Comparison of ENCODE assay signal across 8 cellular contexts in genomic region chr21:46285761-46286667, GRCh38. TPM values are rescaled to one million over a fixed set of nuclear protein-coding genes. Genes with fewer than 3 reads are reported as not detected.
A peak's percentile ranks its signal among the peaks of the same experiment; 100 is the strongest.
DNase-seq lines count a peak whose midpoint lies in the region; ATAC-seq and TF ChIP-seq lines count a peak whose summit lies in the region.

YBEY (plus strand) TSS chr21:46286342; CDS start chr21:46286914, 572 bp downstream.

- peak within 1 kb of the TSS; percentile 97 to 100 (median 98) for H3K27ac Mint-ChIP-seq in brain

- peak within 1 kb of the TSS; percentile 95 to 99 (median 98) for H3K4me3 Mint-ChIP-seq in brain

- DNase-seq in A172 (ENCODE audit: low spot score) (peak; percentile 82), NCI-H2107 (lab: John Stamatoyannopoulos, UW) (peak; percentile 91), UCSD-AML1 (lab: John Stamatoyannopoulos, UW; ENCODE audit: unreplicated experiment) (peak; percentile 91), skeletal muscle cell (ENCODE audit: low read depth) (peak; percentile 78)

- TF ChIP-seq CTCF in brain (conservative IDR thresholded peaks at IDR 0.05) = peak in 1 of 2 experiments; percentile 43

- H3K9me3 Mint-ChIP-seq in brain = no peaks in the 10 kb centered on the region

- H3K36me3 Mint-ChIP-seq in brain = peaks cover 60% of the 10 kb centered on the region

- H3K4me3 ChIP-seq in iPS-11a (ENCODE audit: low read depth, low read length) (peak within 1 kb of the TSS; percentile 77), skeletal muscle cell (ENCODE audit: low read depth, low read length) (peak within 1 kb of the TSS; percentile 67)

- peaks cover 79% of the 10 kb centered on the region for H3K4me1 Mint-ChIP-seq in brain

- ATAC-seq in GM18520 (IDR thresholded peaks at IDR 0.05; ENCODE audit: unreplicated experiment) = peak; percentile 80
- peak; percentile 53 for ATAC-seq in HG03060 (IDR thresholded peaks at IDR 0.05; ENCODE audit: low read depth, unreplicated experiment)

- peaks cover 10% of the 10 kb centered on the region for H3K27me3 Mint-ChIP-seq in brain

RNA-seq across cellular contexts. Expression of gene YBEY, which starts in this region (rescaled TPM):
- total RNA-seq in A172 (2014; rRNA removed; shearing (Covaris generic)) = 13.7 and 25.5 TPM in 2 replicates
- 29.1 TPM for polyA plus RNA-seq in brain (ENCODE audit: insufficient read depth, low read depth, low replicate concordance)

Comparison
In these comparisons a context has a peak if more than half of its experiments do, and no peak if none do; other contexts are left out.
1. Peak in every context shown above with its lines: DNase-seq, ATAC-seq and H3K4me3 ChIP-seq.